ENCODE assay signal across 9 cellular contexts in the genomic region with DNA sequence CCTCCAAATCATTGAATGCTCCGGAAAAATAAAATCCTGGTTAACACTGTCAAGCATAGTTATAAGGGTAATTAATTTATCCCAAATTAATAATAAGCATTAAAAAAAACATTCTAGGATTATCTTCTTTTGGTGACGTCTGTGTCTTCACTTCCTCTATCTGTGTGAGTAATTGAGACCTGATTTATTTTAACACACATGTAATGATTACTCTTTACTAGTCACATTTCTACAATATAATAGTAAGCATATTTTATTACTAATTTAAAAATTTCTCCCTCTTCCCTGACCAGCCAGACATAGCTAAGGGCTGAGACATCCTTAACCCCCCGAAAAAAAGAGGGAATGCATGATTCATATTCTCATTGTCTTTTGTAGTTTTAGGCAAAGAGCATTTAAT. TPM values are rescaled to one million over a fixed set of nuclear protein-coding genes. Genes with fewer than 3 reads are reported as not detected.
DNase-seq lines count a peak whose midpoint lies in the region; ATAC-seq and TF ChIP-seq lines count a peak whose summit lies in the region.
"Had no signal": no experiment of that assay in that cellular context is flagged by ENCODE, and none has a peak within 500 bp of the region (broad histone marks: within the 10 kb centered on the region; RNA-seq: fewer than 3 reads in every experiment).

No MANE protein-coding gene starts in this region.

- H3K4me1 Mint-ChIP-seq in activated T-helper 17 cell treated with anti-CD3 and anti-CD28 coated beads, Interleukin-2, amount 50 U/mL, for 72 hours = peaks cover 23% of the 10 kb centered on the region

- no peak for ATAC-seq in activated T-helper 17 cell treated with anti-CD3 and anti-CD28 coated beads, Interleukin-2, amount 50 U/mL, for 72 hours (replicated peaks)
- no peak for ATAC-seq in GM18868 (IDR thresholded peaks at IDR 0.05; ENCODE audit: unreplicated experiment)

- H3K4me3 ChIP-seq in kidney epithelial cell (ENCODE audit: low read depth, low read length) = peak overlapping the region; percentile 72

- no peaks in the 10 kb centered on the region for H3K36me3 ChIP-seq in kidney epithelial cell (ENCODE audit: control insufficient read depth, insufficient read depth, low read length)

- DNase-seq in ACHN (peak; percentile 19), GM13977 (ENCODE audit: low spot score) (peak; percentile 24), kidney epithelial cell (ENCODE audit: low read depth) (no peak), occipital lobe (lab: John Stamatoyannopoulos, UW) (no peak), SIG-M5 (lab: John Stamatoyannopoulos, UW) (no peak), SW 1271 (lab: John Stamatoyannopoulos, UW) (no peak)
- DNase-seq: NCI-H2107 had no signal

- H3K27me3 Mint-ChIP-seq in activated T-helper 17 cell treated with anti-CD3 and anti-CD28 coated beads, Interleukin-2, amount 50 U/mL, for 72 hours = no peaks in the 10 kb centered on the region

- H3K27ac Mint-ChIP-seq in activated T-helper 17 cell treated with anti-CD3 and anti-CD28 coated beads, Interleukin-2, amount 50 U/mL, for 72 hours = peak overlapping the region; percentile 98

- H3K36me3 Mint-ChIP-seq in activated T-helper 17 cell treated with anti-CD3 and anti-CD28 coated beads, Interleukin-2, amount 50 U/mL, for 72 hours (ENCODE audit: low read depth) = peaks cover 10% of the 10 kb centered on the region

- H3K27me3 ChIP-seq in kidney epithelial cell (ENCODE audit: control insufficient read depth, insufficient read depth, low read length) = no peaks in the 10 kb centered on the region

- in situ Hi-C loops in ACHN (cut with HindIII; ENCODE audit: low pct_ligation_motif_present, low pct_unique_long_range_greater_than_20kb, low sequenced_read_pairs) = no loop called here
- in situ Hi-C loops in GM13977 (cut with MboI; ENCODE audit: low pct_unique_long_range_greater_than_20kb, low sequenced_read_pairs, unreplicated experiment) = no loop called here

- TF ChIP-seq CTCF in GM13977 (IDR thresholded peaks at IDR 0.05; ENCODE audit: extremely low read depth, insufficient read depth, missing control alignments) (no peak), kidney epithelial cell (IDR thresholded peaks at IDR 0.05; ENCODE audit: insufficient read depth, low read length, poor library complexity, severe bottlenecking) (no peak)

- peak overlapping the region; percentile 100 for H3K4me3 Mint-ChIP-seq in activated T-helper 17 cell treated with anti-CD3 and anti-CD28 coated beads, Interleukin-2, amount 50 U/mL, for 72 hours

- peaks cover 19% of the 10 kb centered on the region for H3K9me3 Mint-ChIP-seq in activated T-helper 17 cell treated with anti-CD3 and anti-CD28 coated beads, Interleukin-2, amount 50 U/mL, for 72 hours

RNA-seq across cellular contexts. Expression of a gene that starts 2.3 kb away (rescaled TPM):
- 10 to 100 TPM; 23.8 to 38.2 TPM for total RNA-seq in activated T-helper 17 cell treated with anti-CD3 and anti-CD28 coated beads, Interleukin-2, amount 50 U/mL, for 72 hours
- total RNA-seq in kidney epithelial cell (63.6 and 68.7 TPM in 2 replicates), occipital lobe (84.8 TPM)

Comparison
In these comparisons a context has a peak if more than half of its experiments do, and no peak if none do; other contexts are left out.
1. DNase-seq: peak in ACHN (single experiment) and GM13977 (single experiment); none in kidney epithelial cell (single experiment), occipital lobe (single experiment), SIG-M5 (single experiment) and SW 1271 (0 of 2).